ENCODE assay signal across 17 cellular contexts in the genomic region with DNA sequence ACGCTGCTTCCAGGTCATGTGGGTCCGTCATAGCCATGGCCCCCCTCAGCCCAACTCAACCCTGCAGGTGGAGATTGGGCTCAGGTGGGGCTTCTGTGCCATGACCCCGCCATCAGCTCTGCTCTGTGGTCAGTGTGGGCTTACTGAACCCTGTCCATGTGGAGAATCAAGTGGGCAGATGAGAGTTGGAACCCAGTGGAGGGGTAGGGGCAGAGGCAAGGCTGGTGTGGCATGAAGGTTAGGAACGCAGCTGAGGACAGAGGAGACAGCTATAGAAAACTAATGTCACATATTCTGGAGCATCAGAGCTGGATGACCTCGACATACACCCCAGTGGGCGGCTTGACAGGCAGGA.
"Had no signal": no experiment of that assay in that cellular context is flagged by ENCODE, and none has a peak within 500 bp of the region (broad histone marks: within the 10 kb centered on the region; RNA-seq: fewer than 3 reads in every experiment).

No MANE protein-coding gene starts in this region.

- H3K9me3 ChIP-seq: pancreas, suprapubic skin, thyroid gland, upper lobe of left lung, uterus had no signal

- H3K27ac Mint-ChIP-seq: dendritic cell treated with granulocyte-macrophage colony-stimulating factor and Interleukin-4, amounts not matched to agents 40 ng/mL and 50 ng/mL, for 4 days; immature natural killer cell; natural killer cell; progenitor cell of endocrine pancreas had no signal

- H3K27ac ChIP-seq: foreskin keratinocyte, pancreas, suprapubic skin, thyroid gland, upper lobe of left lung, uterus had no signal

- H3K36me3 Mint-ChIP-seq: immature natural killer cell, natural killer cell had no signal

- H3K4me3 Mint-ChIP-seq: dendritic cell treated with granulocyte-macrophage colony-stimulating factor and Interleukin-4, amounts not matched to agents 40 ng/mL and 50 ng/mL, for 4 days; immature natural killer cell; natural killer cell; neural crest cell had no signal

- H3K4me1 Mint-ChIP-seq: immature natural killer cell, natural killer cell, neural crest cell had no signal

- H3K27me3 ChIP-seq: foreskin keratinocyte, pancreas, thyroid gland, upper lobe of left lung, uterus had no signal

- H3K4me3 ChIP-seq: pancreas, suprapubic skin, thyroid gland, upper lobe of left lung, uterus had no signal

- H3K36me3 ChIP-seq: pancreas, suprapubic skin, thyroid gland, upper lobe of left lung, uterus had no signal

- H3K4me1 ChIP-seq: foreskin keratinocyte, pancreas, suprapubic skin, thyroid gland, upper lobe of left lung, uterus had no signal

- ATAC-seq: foreskin keratinocyte, pancreas, right cardiac atrium had no signal

- DNase-seq: erythroblast; foreskin keratinocyte; immature natural killer cell; natural killer cell; occipital lobe; pancreas; right cardiac atrium; small intestine; stimulated activated CD4-positive, alpha-beta T cell treated with anti-CD3 and anti-CD28 coated beads, Interleukin-12 subunit alpha, Interleukin-12 subunit beta, amount 100 ng/mL, for 4 hours; stimulated activated naive CD4-positive, alpha-beta T cell treated with Interleukin-2 at 50 U/mL for 16 hours; thyroid gland; uterus had no signal

- H3K9me3 Mint-ChIP-seq: dendritic cell treated with granulocyte-macrophage colony-stimulating factor and Interleukin-4, amounts not matched to agents 40 ng/mL and 50 ng/mL, for 4 days; immature natural killer cell; natural killer cell; neural crest cell had no signal
